ENCODE assay signal across 10 cellular contexts in the genomic region with DNA sequence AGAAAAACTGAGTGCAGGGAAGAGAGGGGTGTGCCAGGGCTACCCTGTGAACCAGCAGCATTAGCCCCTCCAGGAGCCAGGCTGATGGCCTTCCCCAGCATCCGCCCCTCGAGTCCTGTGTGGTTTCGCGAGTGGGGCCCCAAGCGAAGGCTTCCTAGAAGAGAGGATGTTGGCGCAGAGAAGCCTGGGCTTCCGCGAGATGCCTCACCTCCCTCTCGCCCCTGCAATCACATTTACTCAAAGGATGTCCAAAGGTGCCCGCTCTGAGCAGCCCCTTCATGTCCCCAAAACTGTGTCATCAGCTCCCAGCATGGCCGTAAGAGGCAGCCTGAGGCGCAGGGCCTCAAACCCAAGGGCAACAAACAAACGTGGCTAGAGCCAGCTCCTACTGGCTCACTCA.
A peak's percentile ranks its signal among the peaks of the same experiment; 100 is the strongest.
DNase-seq lines count a peak whose midpoint lies in the region; ATAC-seq and TF ChIP-seq lines count a peak whose summit lies in the region.
"Had no signal": no experiment of that assay in that cellular context is flagged by ENCODE, and none has a peak within 500 bp of the region (broad histone marks: within the 10 kb centered on the region; RNA-seq: fewer than 3 reads in every experiment).

No MANE protein-coding gene starts in this region.

- H3K27ac Mint-ChIP-seq in IgD-negative memory B cell = peak overlapping the region; percentile 68 to 97 (median 91)
- peak overlapping the region; percentile 49 for H3K27ac Mint-ChIP-seq in endodermal cell
- H3K27ac Mint-ChIP-seq: nephron had no signal

- H3K4me3 Mint-ChIP-seq in IgD-negative memory B cell = peak overlapping the region; percentile 57 to 89 (median 78)
- H3K4me3 Mint-ChIP-seq in endodermal cell = no peak overlapping the region
- H3K4me3 Mint-ChIP-seq: nephron had no signal

- intact Hi-C loops in esophagus muscularis mucosa (cut with DNase I) (no loop called here), posterior vena cava (cut with DNase I) (no loop called here)

- peaks cover 7% of the 10 kb centered on the region for H3K36me3 Mint-ChIP-seq in IgD-negative memory B cell
- H3K36me3 Mint-ChIP-seq in endodermal cell (ENCODE audit: low read depth) = peaks cover 32% of the 10 kb centered on the region

- H3K9ac ChIP-seq in endodermal cell (ENCODE audit: extremely low read depth, low read length, poor library complexity, severe bottlenecking) = no peak overlapping the region

- ATAC-seq in GM21360 (IDR thresholded peaks at IDR 0.05; ENCODE audit: unreplicated experiment) = no peak

- WGBS in endodermal cell (ENCODE audit: insufficient coverage in 1 of 2, insufficient read length in 1 of 2), 2 experiments = 65 to 93% methylated on average over 3 to 13 of the region's 13 CpGs
- 73% methylated on average over 12 of the region's 13 CpGs for WGBS in esophagus muscularis mucosa

- peaks cover 20% of the 10 kb centered on the region for H3K36me3 ChIP-seq in endodermal cell (ENCODE audit: control insufficient read depth, insufficient read depth, low read length)
- H3K36me3 ChIP-seq in esophagus muscularis mucosa = no peaks in the 10 kb centered on the region

- TF ChIP-seq POLR2A in esophagus muscularis mucosa (IDR thresholded peaks at IDR 0.05; ENCODE audit: low read depth) = no peak

- H3K9me3 Mint-ChIP-seq in IgD-negative memory B cell (peaks cover 0 to 3% (median 0%) of the 10 kb centered on the region in 3 donors), endodermal cell (no peaks in the 10 kb centered on the region)
- H3K9me3 Mint-ChIP-seq: nephron had no signal

- H3K4me1 ChIP-seq in endodermal cell (ENCODE audit: control insufficient read depth, insufficient read depth, low read length) (no peaks in the 10 kb centered on the region), esophagus muscularis mucosa (peaks cover 0 to 25% (median 9%) of the 10 kb centered on the region in 4 donors)

- no peak for TF ChIP-seq CTCF in endodermal cell (conservative IDR thresholded peaks at IDR 0.05)
- no peak for TF ChIP-seq CTCF in esophagus muscularis mucosa (IDR thresholded peaks at IDR 0.05)

- no peaks in the 10 kb centered on the region for H3K27me3 Mint-ChIP-seq in IgD-negative memory B cell
- H3K27me3 Mint-ChIP-seq in endodermal cell (ENCODE audit: insufficient read depth) = no peaks in the 10 kb centered on the region

- H3K27me3 ChIP-seq in endodermal cell (ENCODE audit: control insufficient read depth, insufficient read depth, low read length, poor library complexity, severe bottlenecking) (no peaks in the 10 kb centered on the region), esophagus muscularis mucosa (no peaks in the 10 kb centered on the region)

- peak overlapping the region; percentile 22 for H3K27ac ChIP-seq in endodermal cell (ENCODE audit: low read depth, low read length)
- H3K27ac ChIP-seq in esophagus muscularis mucosa (replicated peaks in 1 of 4) = no peak overlapping the region

- H3K4me1 Mint-ChIP-seq in IgD-negative memory B cell (peaks cover 75 to 91% (median 82%) of the 10 kb centered on the region in 3 donors), endodermal cell (peaks cover 7% of the 10 kb centered on the region)

- DNase-seq in activated T-cell treated with anti-CD3 and anti-CD28 coated beads for 4 hours (peak; percentile 24), endodermal cell (no peak), esophagus muscularis mucosa (ENCODE audit: extremely low spot score) (no peak), posterior vena cava (ENCODE audit: low spot score) (no peak), NCI-H2196 treated with DMSO at 0.1 percent for 48 hours (lab: John Stamatoyannopoulos, UW; ENCODE audit: unreplicated experiment) (no peak)
- DNase-seq in stimulated activated CD8-positive, alpha-beta memory T cell treated with anti-CD3 and anti-CD28 coated beads, Interleukin-2, amount 100 ng/mL, for 1 hour (ENCODE audit: low read depth in 2 of 2) = peak; percentile 45 to 52
- DNase-seq: NCI-H226 had no signal

- H3K9me3 ChIP-seq in endodermal cell (ENCODE audit: control insufficient read depth, low read length) (no peaks in the 10 kb centered on the region), esophagus muscularis mucosa (peaks cover 0 to 9% (median 0%) of the 10 kb centered on the region in 4 donors)

- H3K4me3 ChIP-seq in endodermal cell (ENCODE audit: low read length) (no peak overlapping the region), esophagus muscularis mucosa (no peak overlapping the region)

- TF ChIP-seq EP300 in esophagus muscularis mucosa (IDR thresholded peaks at IDR 0.05) = no peak

Comparison
In these comparisons a context has a peak if more than half of its experiments do, and no peak if none do; other contexts are left out.
1. DNase-seq: peak in activated T-cell treated with anti-CD3 and anti-CD28 coated beads for 4 hours (single experiment) and stimulated activated CD8-positive, alpha-beta memory T cell treated with anti-CD3 and anti-CD28 coated beads, Interleukin-2, amount 100 ng/mL, for 1 hour (2 of 2); none in endodermal cell (single experiment), esophagus muscularis mucosa (single experiment), posterior vena cava (single experiment) and NCI-H2196 treated with DMSO at 0.1 percent for 48 hours (single experiment).